In the genomic region with DNA sequence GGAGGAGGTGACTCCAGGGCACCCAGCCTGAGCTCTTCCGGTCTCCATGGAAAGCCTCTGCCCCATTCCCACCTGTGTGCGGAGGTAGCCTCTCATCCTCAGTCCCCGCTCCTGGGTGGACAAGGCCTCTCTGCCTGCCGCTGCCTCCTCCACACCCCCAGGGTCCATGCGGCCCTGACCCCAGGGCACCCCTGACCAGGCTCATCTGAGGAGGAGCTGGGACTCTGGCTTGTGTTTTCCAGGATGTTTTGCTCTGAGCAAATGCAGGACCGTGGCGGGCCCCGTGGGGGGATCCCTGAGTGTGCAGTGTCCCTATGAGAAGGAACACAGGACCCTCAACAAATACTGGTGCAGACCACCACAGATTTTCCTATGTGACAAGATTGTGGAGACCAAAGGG, we compare ENCODE assay signal across 18 cellular contexts. TPM values are rescaled to one million over a fixed set of nuclear protein-coding genes. Genes with fewer than 3 reads are reported as not detected.
"Had no signal": no experiment of that assay in that cellular context is flagged by ENCODE, and none has a peak within 500 bp of the region (broad histone marks: within the 10 kb centered on the region; RNA-seq: fewer than 3 reads in every experiment).

No MANE protein-coding gene starts in this region.

- H3K9me3 ChIP-seq: colonic mucosa, thoracic aorta had no signal

- DNase-seq: activated CD8-positive, alpha-beta memory T cell treated with anti-CD3 and anti-CD28 coated beads, Interleukin-2, amount 50 U/mL, for 48 hours; activated effector memory CD4-positive, alpha-beta T cell treated with anti-CD3 and anti-CD28 coated beads, Interleukin-2, amount 50 U/mL, for 16 hours; colonic mucosa; effector CD4-positive, alpha-beta T cell; heart right ventricle; left ventricle myocardium inferior; retina; stimulated activated CD4-positive, alpha-beta T cell treated with anti-CD3 and anti-CD28 coated beads, Interleukin-4, amount 100 ng/mL, for 24 hours; stomach; T1000 had no signal

- ATAC-seq: heart right ventricle had no signal

- H3K4me1 ChIP-seq: colonic mucosa, left ventricle myocardium inferior had no signal

- H3K27me3 ChIP-seq: cardiac muscle cell, colonic mucosa had no signal

- H3K36me3 ChIP-seq: cardiac muscle cell, colonic mucosa, left ventricle myocardium inferior, thoracic aorta had no signal

- H3K4me3 ChIP-seq: cardiac muscle cell, colonic mucosa, heart right ventricle, left ventricle myocardium inferior, stomach, thoracic aorta had no signal

- H3K27ac ChIP-seq: cardiac muscle cell, colonic mucosa, heart right ventricle, left ventricle myocardium inferior, stomach, thoracic aorta had no signal

- H3K4me3 Mint-ChIP-seq: activated CD8-positive, alpha-beta T cell treated with anti-CD3 and anti-CD28 coated beads for 36 hours; memory B cell had no signal

- H3K27ac Mint-ChIP-seq: memory B cell had no signal

- H3K27me3 Mint-ChIP-seq: activated CD8-positive, alpha-beta T cell treated with anti-CD3 and anti-CD28 coated beads for 36 hours; memory B cell had no signal

RNA-seq across cellular contexts. Expression of a gene that starts 6.9 kb away (rescaled TPM):
- total RNA-seq: astrocyte, fibroblast of lung had no signal

RNA-seq across cellular contexts. Expression of a gene that starts 58.0 kb away (rescaled TPM):
- total RNA-seq: activated CD8-positive, alpha-beta T cell treated with anti-CD3 and anti-CD28 coated beads for 36 hours; astrocyte; cardiac muscle cell; fibroblast of lung; frontal cortex; left ventricle myocardium inferior; stomach; urinary bladder had no signal
